Comparison of ENCODE assay signal across 11 cellular contexts in the genomic region with DNA sequence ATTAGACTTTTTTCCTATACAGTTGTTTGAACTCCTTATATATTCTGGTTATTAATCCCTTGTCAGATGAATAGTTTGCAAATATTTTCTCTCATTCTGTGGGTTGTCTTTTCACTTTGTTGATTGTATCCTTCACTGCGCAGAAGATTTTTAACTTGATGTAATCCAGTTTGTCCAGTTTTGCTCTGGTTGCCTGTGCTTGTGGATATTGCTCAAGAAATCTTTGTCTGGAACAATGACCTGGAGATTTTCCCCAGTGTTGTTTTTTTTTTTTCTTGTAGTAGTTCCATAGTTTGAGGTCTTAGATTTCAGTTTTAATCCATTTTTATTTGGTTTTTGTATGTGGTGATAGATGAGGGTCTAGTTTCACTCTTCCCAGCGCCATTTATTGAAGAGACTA.
"Had no signal": no experiment of that assay in that cellular context is flagged by ENCODE, and none has a peak within 500 bp of the region (broad histone marks: within the 10 kb centered on the region; RNA-seq: fewer than 3 reads in every experiment).

No MANE protein-coding gene starts in this region.

- H2AFZ ChIP-seq: GM23248 had no signal

- H3K4me1 Mint-ChIP-seq: IgD-negative memory B cell had no signal

- H3K27ac ChIP-seq: GM23248, HL-60 had no signal

- H3K27me3 Mint-ChIP-seq: IgD-negative memory B cell had no signal

- DNase-seq: GM23248, GOT3, H7, HFFc6, KG1 had no signal

- ATAC-seq: HCT116, HepG2, K562 had no signal

- H3K36me3 Mint-ChIP-seq: IgD-negative memory B cell had no signal

- H3K9ac ChIP-seq: GM23248 had no signal

- H3K4me3 ChIP-seq: GM23248, HAP-1, K562 had no signal

- FAIRE-seq: HepG2, K562 had no signal

- H3K4me3 Mint-ChIP-seq: HFFc6, IgD-negative memory B cell had no signal

- H3K4me1 ChIP-seq: HAP-1 had no signal

- H3K9me3 ChIP-seq: HAP-1 had no signal

- H3K36me3 ChIP-seq: HAP-1 had no signal

- H3K27ac Mint-ChIP-seq: HFFc6, IgD-negative memory B cell had no signal
